ENCODE assay signal across 1 cellular context in genomic region chr3:38268522-38268921, GRCh38.
TF ChIP-seq lines count a peak whose summit lies in the region.

No MANE protein-coding gene starts in this region.

TF ChIP-seq in WTC11, 78 proteins besides CTCF, POLR2A, EP300 and RAD21 (continued from another document):
- TF ChIP-seq AFF4 (CRISPR knock-in tag; IDR thresholded peaks at IDR 0.05; ENCODE audit: borderline replicate concordance) (no peak), USF1 (CRISPR knock-in tag; IDR thresholded peaks at IDR 0.05) (no peak), ATF3 (CRISPR knock-in tag; conservative IDR thresholded peaks at IDR 0.05) (no peak)
